Comparison of ENCODE assay signal across 1 cellular context in genomic region chr12:6450869-6451347, GRCh38.
TF ChIP-seq lines count a peak whose summit lies in the region.

No MANE protein-coding gene starts in this region.

TF ChIP-seq in K562, 482 proteins besides CTCF, POLR2A, EP300 and RAD21:
- TF ChIP-seq NFATC3 (IDR thresholded peaks at IDR 0.05), result no peak
- no peak for TF ChIP-seq ZBTB43 (CRISPR knock-in tag; IDR thresholded peaks at IDR 0.05)
- TF ChIP-seq ZNF449 (CRISPR knock-in tag; IDR thresholded peaks at IDR 0.05), result no peak
- no peak for TF ChIP-seq ZNF280A (IDR thresholded peaks at IDR 0.05; ENCODE audit: low read depth, partially characterized antibody)
- TF ChIP-seq RB1 (IDR thresholded peaks at IDR 0.05; ENCODE audit: low read depth), result no peak
- TF ChIP-seq CREM (IDR thresholded peaks at IDR 0.05; ENCODE audit: low read depth), result no peak
- no peak for TF ChIP-seq CLOCK (CRISPR knock-in tag; IDR thresholded peaks at IDR 0.05; ENCODE audit: borderline replicate concordance)
- TF ChIP-seq CBX8 (IDR thresholded peaks at IDR 0.05; ENCODE audit: borderline replicate concordance, extremely low read depth, low read depth, low read length, poor library complexity, severe bottlenecking), result no peak
- TF ChIP-seq RFX7 (CRISPR knock-in tag; IDR thresholded peaks at IDR 0.05), result no peak
